26 cellular contexts compared by ENCODE assay signal in the genomic region with DNA sequence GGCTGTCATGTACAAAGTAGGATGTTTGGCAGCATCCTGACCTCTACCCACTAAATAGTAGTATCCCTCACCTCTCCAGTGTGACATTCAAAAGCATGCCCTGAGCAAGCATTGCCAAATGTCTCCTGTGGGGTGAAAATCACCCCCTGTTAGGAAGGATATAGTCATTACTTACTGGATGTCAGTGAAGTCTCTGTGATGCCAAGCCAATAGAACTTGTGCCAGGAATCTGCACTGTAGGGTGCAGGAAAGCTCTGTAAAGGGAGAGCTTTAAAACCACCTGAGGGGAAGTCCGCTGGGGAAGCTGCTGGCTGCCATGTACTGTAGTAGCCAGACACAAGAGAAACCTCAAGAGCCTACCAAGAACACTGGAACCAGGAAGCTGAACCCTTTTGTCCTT.
"Had no signal": no experiment of that assay in that cellular context is flagged by ENCODE, and none has a peak within 500 bp of the region (broad histone marks: within the 10 kb centered on the region; RNA-seq: fewer than 3 reads in every experiment).

No MANE protein-coding gene starts in this region.

- H3K27ac Mint-ChIP-seq: activated CD4-positive, alpha-beta memory T cell treated with anti-CD3 and anti-CD28 coated beads, Interleukin-2, amount 10 ng/mL, durations not matched to agents 7 days and 5 days; activated CD4-positive, alpha-beta T cell treated with anti-CD3 and anti-CD28 coated beads, Interleukin-2, amount 10 ng/mL, durations not matched to agents 7 days and 5 days; activated naive CD8-positive, alpha-beta T cell treated with anti-CD3 and anti-CD28 coated beads, Interleukin-2, amount 10 ng/mL, durations not matched to agents 7 days and 5 days; T-cell had no signal

- H3K4me1 Mint-ChIP-seq: activated CD4-positive, alpha-beta memory T cell treated with anti-CD3 and anti-CD28 coated beads, Interleukin-2, amount 10 ng/mL, durations not matched to agents 7 days and 5 days; activated CD4-positive, alpha-beta T cell treated with anti-CD3 and anti-CD28 coated beads, Interleukin-2, amount 10 ng/mL, durations not matched to agents 7 days and 5 days; activated naive CD8-positive, alpha-beta T cell treated with anti-CD3 and anti-CD28 coated beads, Interleukin-2, amount 10 ng/mL, durations not matched to agents 7 days and 5 days; T-cell had no signal

- H3K9me3 Mint-ChIP-seq: activated CD4-positive, alpha-beta memory T cell treated with anti-CD3 and anti-CD28 coated beads, Interleukin-2, amount 10 ng/mL, durations not matched to agents 7 days and 5 days; activated CD4-positive, alpha-beta T cell treated with anti-CD3 and anti-CD28 coated beads, Interleukin-2, amount 10 ng/mL, durations not matched to agents 7 days and 5 days; activated naive CD8-positive, alpha-beta T cell treated with anti-CD3 and anti-CD28 coated beads, Interleukin-2, amount 10 ng/mL, durations not matched to agents 7 days and 5 days; T-cell had no signal

- H3K4me1 ChIP-seq: adrenal gland had no signal

- H3K4me3 Mint-ChIP-seq: activated CD4-positive, alpha-beta memory T cell treated with anti-CD3 and anti-CD28 coated beads, Interleukin-2, amount 10 ng/mL, durations not matched to agents 7 days and 5 days; activated CD4-positive, alpha-beta T cell treated with anti-CD3 and anti-CD28 coated beads, Interleukin-2, amount 10 ng/mL, durations not matched to agents 7 days and 5 days; activated naive CD8-positive, alpha-beta T cell treated with anti-CD3 and anti-CD28 coated beads, Interleukin-2, amount 10 ng/mL, durations not matched to agents 7 days and 5 days; T-cell had no signal

- ATAC-seq: Panc1, Right ventricle myocardium inferior, T-cell had no signal

- H3K36me3 ChIP-seq: adrenal gland had no signal

- H3K4me3 ChIP-seq: adrenal gland, SK-N-MC had no signal

- H3K27ac ChIP-seq: adrenal gland, SK-N-MC had no signal

- H3K27me3 Mint-ChIP-seq: activated CD4-positive, alpha-beta memory T cell treated with anti-CD3 and anti-CD28 coated beads, Interleukin-2, amount 10 ng/mL, durations not matched to agents 7 days and 5 days; activated CD4-positive, alpha-beta T cell treated with anti-CD3 and anti-CD28 coated beads, Interleukin-2, amount 10 ng/mL, durations not matched to agents 7 days and 5 days; activated naive CD8-positive, alpha-beta T cell treated with anti-CD3 and anti-CD28 coated beads, Interleukin-2, amount 10 ng/mL, durations not matched to agents 7 days and 5 days; T-cell had no signal

- H3K36me3 Mint-ChIP-seq: activated naive CD8-positive, alpha-beta T cell treated with anti-CD3 and anti-CD28 coated beads, Interleukin-2, amount 10 ng/mL, durations not matched to agents 7 days and 5 days; T-cell had no signal

- DNase-seq: activated CD4-positive, alpha-beta memory T cell treated with anti-CD3 and anti-CD28 coated beads, Interleukin-2, amount 10 ng/mL, durations not matched to agents 7 days and 5 days; activated CD4-positive, alpha-beta T cell treated with anti-CD3 and anti-CD28 coated beads, Interleukin-2, amount 10 ng/mL, durations not matched to agents 7 days and 5 days; activated CD4-positive, CD25-positive, alpha-beta regulatory T cell; activated naive CD4-positive, alpha-beta T cell treated with anti-CD3 and anti-CD28 coated beads, Interleukin-2, amount 50 U/mL, for 16 hours; activated naive CD8-positive, alpha-beta T cell treated with anti-CD3 and anti-CD28 coated beads, Interleukin-2, amount 10 ng/mL, durations not matched to agents 7 days and 5 days; activated T-cell treated with anti-CD3 and anti-CD28 coated beads for 4 hours; adrenal gland; anterior cingulate cortex; central memory CD4-positive, alpha-beta T cell; KG1; NCI-H1105; NCI-H1436; NCI-H1694 treated with DMSO at 0.1 percent for 48 hours; NCI-H2171; NCI-H226; NCI-H510A; NCI-H526 treated with DMSO at 0.1 percent for 48 hours; NK-92 treated with Interleukin-12 subunit alpha and Interleukin-12 subunit beta, amount 100 ng/mL, for 24 hours; OCI-M1; RPMI8226; T-cell; T-helper 2 cell; T1000 had no signal

- H3K9me3 ChIP-seq: adrenal gland had no signal

- H3K27me3 ChIP-seq: adrenal gland had no signal
